ENCODE assay signal across 8 cellular contexts in genomic region chr9:18442629-18443491, GRCh38.
DNase-seq lines count a peak whose midpoint lies in the region; ATAC-seq and TF ChIP-seq lines count a peak whose summit lies in the region.

No MANE protein-coding gene starts in this region.

- no peak overlapping the region for H3K27ac Mint-ChIP-seq in T-helper 2 cell treated with Interferon-gamma antibody and Interleukin-4, amounts not matched to agents 5 μg/mL and 100 μg/mL, for 36 hours

- peak; percentile 89 for ATAC-seq in HG02763 (IDR thresholded peaks at IDR 0.05; ENCODE audit: unreplicated experiment)

- peaks cover 1% of the 10 kb centered on the region for H3K4me1 Mint-ChIP-seq in T-helper 2 cell treated with Interferon-gamma antibody and Interleukin-4, amounts not matched to agents 5 μg/mL and 100 μg/mL, for 36 hours (ENCODE audit: low read depth)

- H3K4me3 Mint-ChIP-seq in T-helper 2 cell treated with Interferon-gamma antibody and Interleukin-4, amounts not matched to agents 5 μg/mL and 100 μg/mL, for 36 hours: no peak overlapping the region

- TF ChIP-seq CTCF in brain microvascular endothelial cell (IDR thresholded peaks at IDR 0.05; ENCODE audit: low read depth, low read length, missing control alignments): peak; percentile 96

- no peaks in the 10 kb centered on the region for H3K36me3 ChIP-seq in brain microvascular endothelial cell (replicated peaks)

- DNase-seq in SIG-M5 treated with dmso at 0.1 percent for 504 hours (lab: John Stamatoyannopoulos, UW; ENCODE audit: unreplicated experiment): peak; percentile 81
- DNase-seq in SIG-M5 (lab: John Stamatoyannopoulos, UW): no peak
- peak; percentile 43 for DNase-seq in NCI-H1105 (lab: John Stamatoyannopoulos, UW)
- DNase-seq in T-helper 2 cell treated with Interferon-gamma antibody and Interleukin-4, amounts not matched to agents 5 μg/mL and 100 μg/mL, for 36 hours (ENCODE audit: low spot score): peak; percentile 36
- DNase-seq in brain microvascular endothelial cell: peak; percentile 78
- peak; percentile 74 for DNase-seq in inferior parietal cortex (ENCODE audit: extremely low spot score)
- peak; percentile 62 for DNase-seq in stimulated activated CD4-positive, alpha-beta T cell treated with anti-CD3 and anti-CD28 coated beads, Interleukin-15, amount 100 ng/mL, for 24 hours

- H3K27me3 Mint-ChIP-seq in T-helper 2 cell treated with Interferon-gamma antibody and Interleukin-4, amounts not matched to agents 5 μg/mL and 100 μg/mL, for 36 hours (ENCODE audit: low read depth): peaks cover 15% of the 10 kb centered on the region

- no peak overlapping the region for H3K4me3 ChIP-seq in brain microvascular endothelial cell (ENCODE audit: low read depth, low read length)

- H3K27ac ChIP-seq in brain microvascular endothelial cell: no peak overlapping the region

- no peaks in the 10 kb centered on the region for H3K36me3 Mint-ChIP-seq in T-helper 2 cell treated with Interferon-gamma antibody and Interleukin-4, amounts not matched to agents 5 μg/mL and 100 μg/mL, for 36 hours (ENCODE audit: low read depth)

- in situ Hi-C loops in brain microvascular endothelial cell (cut with HindIII; ENCODE audit: low pct_ligation_motif_present, low sequenced_read_pairs): loop anchor here (25.0 kb wide), 1 partner anchor 181 kb away; no protein-coding TSS in a partner anchor

- H3K27me3 ChIP-seq in brain microvascular endothelial cell (replicated peaks): no peaks in the 10 kb centered on the region

- no peaks in the 10 kb centered on the region for H3K9me3 Mint-ChIP-seq in T-helper 2 cell treated with Interferon-gamma antibody and Interleukin-4, amounts not matched to agents 5 μg/mL and 100 μg/mL, for 36 hours
